Comparison of ENCODE assay signal across 9 cellular contexts in the genomic region with DNA sequence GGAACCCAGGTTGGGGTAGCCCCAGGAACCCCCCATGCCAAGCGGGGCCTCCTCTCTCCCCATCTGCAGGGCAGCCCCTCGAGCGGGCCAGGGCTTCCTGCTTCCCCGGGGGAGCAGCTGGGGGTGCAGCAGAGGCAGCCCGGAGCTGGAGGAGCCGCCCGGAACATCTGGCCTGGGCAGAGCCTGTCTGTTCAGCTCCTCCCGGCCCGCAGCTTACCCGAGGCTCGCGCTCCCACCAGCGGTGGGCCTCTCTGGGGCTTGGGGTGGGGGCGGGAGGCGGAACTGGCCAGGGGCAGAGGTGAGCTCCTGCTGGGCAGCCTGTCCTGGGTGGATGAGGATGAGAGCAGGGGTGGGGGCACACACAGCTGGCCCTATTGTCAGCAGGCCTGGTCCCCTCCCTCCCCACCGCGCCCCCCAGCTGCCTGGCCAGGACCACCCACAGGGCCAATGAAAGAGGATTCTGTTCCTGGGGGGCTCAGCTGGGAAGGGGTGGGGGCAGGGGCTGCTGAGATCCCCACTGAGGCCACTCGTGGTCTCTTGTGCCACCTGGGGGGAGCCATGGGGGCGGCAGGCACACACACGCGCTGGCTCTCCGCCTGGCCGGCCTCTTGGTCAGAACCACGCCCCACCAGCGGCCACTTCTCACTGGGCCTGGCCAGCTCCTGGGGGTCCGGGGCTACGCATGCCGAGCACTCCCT. TPM values are rescaled to one million over a fixed set of nuclear protein-coding genes. Genes with fewer than 3 reads are reported as not detected.
DNase-seq lines count a peak whose midpoint lies in the region; ATAC-seq and TF ChIP-seq lines count a peak whose summit lies in the region.
"Had no signal": no experiment of that assay in that cellular context is flagged by ENCODE, and none has a peak within 500 bp of the region (broad histone marks: within the 10 kb centered on the region; RNA-seq: fewer than 3 reads in every experiment).

No MANE protein-coding gene starts in this region.

- no peaks in the 10 kb centered on the region for H3K27me3 ChIP-seq in mammary epithelial cell (ENCODE audit: insufficient read depth, low read length)

- no peaks in the 10 kb centered on the region for H3K79me2 ChIP-seq in mammary epithelial cell (ENCODE audit: insufficient read depth, low read length)

- intact Hi-C loops in mammary epithelial cell (cut with micrococcal nuclease) (loop anchor here (10.0 kb wide), 1 partner anchor 175 kb away; no protein-coding TSS in a partner anchor), mucosa of descending colon (cut with DNase I, micrococcal nuclease) (no loop called here)

- peak; percentile 48 for ATAC-seq in mucosa of descending colon
- ATAC-seq: stimulated activated naive CD8-positive, alpha-beta T cell treated with anti-CD3 and anti-CD28 coated beads, Interleukin-15, Interleukin-2, amounts not matched to agents 100 U/mL and 50 U/mL, for 24 hours had no signal

- dilution Hi-C loops in mammary epithelial cell (cut with HindIII; ENCODE audit: low sequenced_read_pairs), result no loop called here

- H3K4me3 ChIP-seq in mammary epithelial cell (replicated peaks in 1 of 3; ENCODE audit: insufficient read depth in 1 of 3, low read depth in 2 of 3, low read length in 3 of 3), result no peak overlapping the region
- H3K4me3 ChIP-seq in mucosa of descending colon, result no peak overlapping the region

- no peak for TF ChIP-seq CTCF in C4-2B (conservative IDR thresholded peaks at IDR 0.05)
- TF ChIP-seq CTCF in mammary epithelial cell (conservative IDR thresholded peaks at IDR 0.05 in 1 of 2, IDR thresholded peaks at IDR 0.05 in 1 of 2; ENCODE audit: extremely low read depth in 1 of 2, insufficient read depth in 1 of 2, low read depth in 1 of 2, low read length in 2 of 2), result no peak
- no peak for TF ChIP-seq CTCF in mucosa of descending colon (IDR thresholded peaks at IDR 0.05)

- in situ Hi-C loops in mammary epithelial cell (cut with MboI; ENCODE audit: low sequenced_read_pairs in 2 of 2), result no loop called here

- no peak overlapping the region for H2AFZ ChIP-seq in mammary epithelial cell (ENCODE audit: low read depth, low read length)

- CTCF ChIA-PET in mammary epithelial cell (lab: Charles Lee; ENCODE audit: low non-redundant PET), result interaction anchor here (0.6 kb wide), 1 partner anchor 207 kb away, joined by 7 read pairs; the partner anchor contains the start of gene CEP131

- peak overlapping the region; percentile 45 for H3K27ac ChIP-seq in C4-2B
- no peak overlapping the region for H3K27ac ChIP-seq in mammary epithelial cell (ENCODE audit: insufficient read depth, low read depth, low read length)

- H3K36me3 ChIP-seq in mammary epithelial cell (ENCODE audit: insufficient read depth, low read length) (no peaks in the 10 kb centered on the region), mucosa of descending colon (ENCODE audit: low read depth) (no peaks in the 10 kb centered on the region)

- no TSS peak for BruUV-seq in mammary epithelial cell (replicated peaks; lab: Mats Ljungman, UMichigan)

- no peak overlapping the region for H3K9ac ChIP-seq in mammary epithelial cell (ENCODE audit: insufficient read depth, low read length)

- WGBS in mammary epithelial cell (ENCODE audit: low coverage, missing lambda C conversion rate), result no CpG with 5 or more reads among the region's 28 CpGs

- peak; percentile 58 for DNase-seq in NCI-H1694 treated with DMSO at 0.1 percent for 48 hours (lab: John Stamatoyannopoulos, UW)
- no peak for DNase-seq in mammary epithelial cell
- DNase-seq in mucosa of descending colon, result peak in 1 of 3 donors; percentile 48
- DNase-seq in activated CD4-positive, alpha-beta T cell treated with anti-CD3 and anti-CD28 coated beads, Interleukin-2, amount 50 U/mL, for 48 hours, result no peak
- no peak for DNase-seq in activated effector memory CD4-positive, alpha-beta T cell treated with anti-CD3 and anti-CD28 coated beads, Interleukin-2, amount 50 U/mL, for 16 hours
- DNase-seq in AG08396 (ENCODE audit: low spot score), result no peak
- DNase-seq in NK-92 (lab: John Stamatoyannopoulos, UW; ENCODE audit: unreplicated experiment), result no peak

- H4K20me1 ChIP-seq in mammary epithelial cell (ENCODE audit: insufficient read depth, low read length), result peaks cover 2% of the 10 kb centered on the region

- H3K4me1 ChIP-seq in mammary epithelial cell (ENCODE audit: insufficient read depth, low read length) (peaks cover 15% of the 10 kb centered on the region), mucosa of descending colon (ENCODE audit: low read depth) (peaks cover 37% of the 10 kb centered on the region)

- H3K9me3 ChIP-seq in mammary epithelial cell (replicated peaks; ENCODE audit: insufficient read depth, low read length) (peaks cover 2% of the 10 kb centered on the region), mucosa of descending colon (no peaks in the 10 kb centered on the region)

- peak overlapping the region; percentile 49 for H3K4me2 ChIP-seq in mammary epithelial cell (ENCODE audit: insufficient read depth, low read depth, low read length)

RNA-seq across cellular contexts. Expression of gene BAHCC1, which starts 34.7 kb away (rescaled TPM):
- 1 to 10 TPM; 2.2 to 9.1 TPM for total RNA-seq in mammary epithelial cell
- polyA plus RNA-seq in mammary epithelial cell, result 1.6 TPM
- polyA minus RNA-seq in mammary epithelial cell, result 0.67 TPM
- 10 to 100 TPM; 14.0 to 27.4 (median 16.5) TPM for total RNA-seq in mucosa of descending colon
